In genomic region chr3:128482857-128483656, GRCh38 we compare ENCODE assay signal across 9 cellular contexts. TPM values are rescaled to one million over a fixed set of nuclear protein-coding genes. Genes with fewer than 3 reads are reported as not detected.
DNase-seq lines count a peak whose midpoint lies in the region; ATAC-seq, FAIRE-seq and TF ChIP-seq lines count a peak whose summit lies in the region.
"Had no signal": no experiment of that assay in that cellular context is flagged by ENCODE, and none has a peak within 500 bp of the region (broad histone marks: within the 10 kb centered on the region; RNA-seq: fewer than 3 reads in every experiment).

No MANE protein-coding gene starts in this region.

- peak overlapping the region in 1 of 2 experiments; percentile 58 for H3K4me3 ChIP-seq in mesenchymal stem cell (ENCODE audit: insufficient read depth in 1 of 2, low read depth in 1 of 2, low read length in 2 of 2)

- peaks cover 98 to 100% of the 10 kb centered on the region in 2 experiments for H3K27me3 ChIP-seq in mesenchymal stem cell (ENCODE audit: control insufficient read depth in 1 of 2, insufficient read depth in 1 of 2, low read length in 2 of 2)

- H4K91ac ChIP-seq in mesenchymal stem cell (ENCODE audit: low read length), result peak overlapping the region; percentile 79

- H2AFZ ChIP-seq in mesenchymal stem cell (ENCODE audit: low read depth, low read length), result no peak overlapping the region

- peak; percentile 51 for FAIRE-seq in HTR-8/SVneo (lab: Jason Lieb, UNC)

- no peaks in the 10 kb centered on the region for H3K36me3 ChIP-seq in mesenchymal stem cell (ENCODE audit: control insufficient read depth in 1 of 2, insufficient read depth in 2 of 2, low read depth in 1 of 2, low read length in 2 of 2)

- peak overlapping the region; percentile 74 for H4K8ac ChIP-seq in mesenchymal stem cell (ENCODE audit: low read length)

- H3K9me3 Mint-ChIP-seq in central memory CD8-positive, alpha-beta T cell, result no peaks in the 10 kb centered on the region

- ATAC-seq in central memory CD8-positive, alpha-beta T cell (replicated peaks; ENCODE audit: extremely low read depth, poor library complexity, severe bottlenecking), result no peak
- ATAC-seq in GM18511 (IDR thresholded peaks at IDR 0.05; ENCODE audit: unreplicated experiment), result no peak

- H2BK15ac ChIP-seq in mesenchymal stem cell (ENCODE audit: low read depth, poor library complexity, severe bottlenecking), result peak overlapping the region; percentile 61

- H3K14ac ChIP-seq in mesenchymal stem cell (ENCODE audit: low read length in 2 of 2), result no peak overlapping the region

- H3K27ac Mint-ChIP-seq in central memory CD8-positive, alpha-beta T cell (ENCODE audit: low read depth), result no peak overlapping the region

- peak overlapping the region in 1 of 2 experiments; percentile 53 for H3K4ac ChIP-seq in mesenchymal stem cell (ENCODE audit: low read depth in 1 of 2, low read length in 2 of 2)

- 2% methylated on average over 21 of the region's 29 CpGs for WGBS in mesenchymal stem cell

- DNase-seq in A172 (ENCODE audit: low spot score) (peak; percentile 73), HTR-8/SVneo (ENCODE audit: insufficient read length, low spot score) (peak; percentile 88), mesenchymal stem cell (peak; percentile 71), middle frontal gyrus (ENCODE audit: extremely low spot score, low spot score) (no peak), GM20000 (ENCODE audit: low spot score) (no peak), epidermal melanocyte (ENCODE audit: insufficient read length, low spot score) (no peak)
- DNase-seq in central memory CD8-positive, alpha-beta T cell (ENCODE audit: low spot score in 2 of 2), result no peak
- DNase-seq: anterior cingulate cortex had no signal

- no peak overlapping the region for H2AK5ac ChIP-seq in mesenchymal stem cell (ENCODE audit: low read length, severe bottlenecking)

- peaks cover 30% of the 10 kb centered on the region for H3K4me1 Mint-ChIP-seq in central memory CD8-positive, alpha-beta T cell

- no peak for TF ChIP-seq CTCF in GM20000 (IDR thresholded peaks at IDR 0.05; ENCODE audit: extremely low read depth, missing control alignments)

- no peak overlapping the region for H3K27ac ChIP-seq in mesenchymal stem cell (ENCODE audit: low read length, poor library complexity, severe bottlenecking)

- H3K27me3 Mint-ChIP-seq in central memory CD8-positive, alpha-beta T cell, result peaks cover 98% of the 10 kb centered on the region

- peak overlapping the region; percentile 47 for H3K4me3 Mint-ChIP-seq in central memory CD8-positive, alpha-beta T cell

- no peak overlapping the region for H2BK5ac ChIP-seq in mesenchymal stem cell (ENCODE audit: low read depth, low read length, poor library complexity, severe bottlenecking)

- H3K79me1 ChIP-seq in mesenchymal stem cell (replicated peaks; ENCODE audit: low read length, poor library complexity, severe bottlenecking), result no peaks in the 10 kb centered on the region

- no peak overlapping the region for H3K23ac ChIP-seq in mesenchymal stem cell (ENCODE audit: low read length in 2 of 2)

- H2BK12ac ChIP-seq in mesenchymal stem cell (ENCODE audit: low read length in 2 of 2), result peak overlapping the region in 1 of 2 experiments; percentile 23

- H3K4me2 ChIP-seq in mesenchymal stem cell (ENCODE audit: low read length, poor library complexity, severe bottlenecking), result no peak overlapping the region

- peak overlapping the region; percentile 49 for H3K9ac ChIP-seq in mesenchymal stem cell (ENCODE audit: low read length)

- peak overlapping the region; percentile 82 for H2BK120ac ChIP-seq in mesenchymal stem cell (ENCODE audit: low read depth, low read length)

- H3K4me1 ChIP-seq in mesenchymal stem cell (ENCODE audit: control insufficient read depth, insufficient read depth, low read depth, low read length), result peaks cover 27% of the 10 kb centered on the region

- no peaks in the 10 kb centered on the region for H3K9me3 ChIP-seq in mesenchymal stem cell (ENCODE audit: control insufficient read depth, low read length)

- peak overlapping the region in 1 of 2 experiments; percentile 88 for H3K18ac ChIP-seq in mesenchymal stem cell (ENCODE audit: low read depth in 1 of 2, low read length in 2 of 2)

- peaks cover 13% of the 10 kb centered on the region for H3K36me3 Mint-ChIP-seq in central memory CD8-positive, alpha-beta T cell (ENCODE audit: insufficient read depth)

RNA-seq across cellular contexts. Expression of gene GATA2, which starts 9.9 kb away (rescaled TPM):
- 5.5 and 8.4 TPM in 2 replicates for total RNA-seq in A172 (2014; rRNA removed; shearing (Covaris generic))
- polyA plus RNA-seq in mesenchymal stem cell (2013, experiment 1 of 2), result 2.0 TPM
- polyA plus RNA-seq in mesenchymal stem cell (2013, experiment 2 of 2), result 2.2 TPM

RNA-seq across cellular contexts. Expression of gene DNAJB8, which starts 16.4 kb away (rescaled TPM):
- total RNA-seq in A172 (2014; rRNA removed; shearing (Covaris generic)), result not detected in 2 replicates
- polyA plus RNA-seq in mesenchymal stem cell (2013, experiment 1 of 2), result not detected
- polyA plus RNA-seq in mesenchymal stem cell (2013, experiment 2 of 2), result not detected

Comparison
In these comparisons a context has a peak if more than half of its experiments do, and no peak if none do; other contexts are left out.
1. DNase-seq: peak in A172 (single experiment), HTR-8/SVneo (single experiment) and mesenchymal stem cell (single experiment); none in central memory CD8-positive, alpha-beta T cell (0 of 2), middle frontal gyrus (single experiment), GM20000 (single experiment) and epidermal melanocyte (single experiment).